ENCODE assay signal across 11 cellular contexts in the genomic region with DNA sequence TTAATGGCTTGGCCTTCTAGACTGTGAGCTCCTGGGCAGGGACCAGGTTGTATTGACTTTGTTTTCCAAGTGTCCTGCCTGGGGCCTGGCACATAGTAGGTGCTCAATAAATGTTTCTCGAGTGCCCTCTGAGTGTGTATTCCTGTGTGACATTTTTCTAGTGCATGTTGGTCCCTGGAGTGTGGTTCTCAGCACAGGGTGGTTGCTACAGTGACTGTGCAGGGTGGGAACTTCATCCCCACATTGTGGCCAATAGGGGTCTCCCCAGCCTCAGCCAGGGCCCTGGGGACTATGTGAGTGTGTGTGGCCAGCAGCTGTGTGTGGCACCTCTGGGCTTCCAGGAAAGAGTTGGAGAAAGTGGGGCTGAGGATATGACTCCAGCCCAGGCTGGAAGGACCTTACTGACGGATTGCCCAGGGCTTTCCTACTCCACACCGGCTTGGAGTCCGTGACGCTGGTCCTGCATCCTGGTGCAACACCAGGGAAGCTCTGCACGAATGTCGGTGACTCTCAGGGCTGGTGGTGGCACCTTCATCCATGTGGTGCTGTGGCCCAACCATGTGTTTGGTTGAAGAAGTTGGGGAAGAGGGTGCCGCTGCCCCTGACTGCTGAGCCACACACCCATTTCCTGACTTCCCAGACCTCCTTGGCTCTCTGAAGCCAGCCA. TPM values are rescaled to one million over a fixed set of nuclear protein-coding genes. Genes with fewer than 3 reads are reported as not detected.
DNase-seq lines count a peak whose midpoint lies in the region; ATAC-seq and TF ChIP-seq lines count a peak whose summit lies in the region.
"Had no signal": no experiment of that assay in that cellular context is flagged by ENCODE, and none has a peak within 500 bp of the region (broad histone marks: within the 10 kb centered on the region; RNA-seq: fewer than 3 reads in every experiment).

No MANE protein-coding gene starts in this region.

- no peak overlapping the region for H2AFZ ChIP-seq in OCI-LY1 (ENCODE audit: low read length)

- H3K9ac ChIP-seq in OCI-LY1 (ENCODE audit: low read length): no peak overlapping the region

- H3K36me3 Mint-ChIP-seq in activated T-cell treated with anti-CD3 and anti-CD28 coated beads, Interleukin-2, amount 50 U/mL, for 72 hours (ENCODE audit: insufficient read depth in 2 of 2): peaks cover 0 to 2% of the 10 kb centered on the region in 2 donors
- peaks cover 15 to 30% of the 10 kb centered on the region in 2 donors for H3K36me3 Mint-ChIP-seq in stimulated activated naive B cell treated with anti-CD40 and anti-IgM and Interleukin-4, amounts not matched to agents 10 μg/mL and 1 μg/mL and 100 μg/mL, for 72 hours

- H3K79me2 ChIP-seq in OCI-LY1 (ENCODE audit: insufficient read depth, low read length): no peaks in the 10 kb centered on the region

- H3K9me3 Mint-ChIP-seq in activated T-cell treated with anti-CD3 and anti-CD28 coated beads, Interleukin-2, amount 50 U/mL, for 72 hours: no peaks in the 10 kb centered on the region
- no peaks in the 10 kb centered on the region for H3K9me3 Mint-ChIP-seq in stimulated activated naive B cell treated with anti-CD40 and anti-IgM and Interleukin-4, amounts not matched to agents 10 μg/mL and 1 μg/mL and 100 μg/mL, for 72 hours
- H3K9me3 Mint-ChIP-seq: naive B cell had no signal

- H3K27me3 ChIP-seq in OCI-LY1 (ENCODE audit: insufficient read depth, low read length): no peaks in the 10 kb centered on the region
- no peaks in the 10 kb centered on the region for H3K27me3 ChIP-seq in esophagus squamous epithelium

- peak; percentile 61 to 64 for ATAC-seq in activated T-cell treated with anti-CD3 and anti-CD28 coated beads, Interleukin-2, amount 50 U/mL, for 72 hours (replicated peaks in 1 of 2)
- peak; percentile 70 to 72 for ATAC-seq in stimulated activated naive B cell treated with anti-CD40 and anti-IgM and Interleukin-4, amounts not matched to agents 10 μg/mL and 1 μg/mL and 100 μg/mL, for 72 hours (replicated peaks)

- H4K20me1 ChIP-seq in OCI-LY1 (ENCODE audit: insufficient read depth, low read length): no peaks in the 10 kb centered on the region

- TF ChIP-seq CTCF in OCI-LY1 (IDR thresholded peaks at IDR 0.05; ENCODE audit: low read length): peak; percentile 56
- peak; percentile 18 for TF ChIP-seq CTCF in fibroblast of mammary gland (conservative IDR thresholded peaks at IDR 0.05; ENCODE audit: control insufficient read depth, insufficient read depth, low read depth, low read length)
- TF ChIP-seq CTCF in esophagus squamous epithelium (IDR thresholded peaks at IDR 0.05): no peak

- 83 to 87% methylated on average over 4 to 8 of the region's 8 CpGs for WGBS in esophagus squamous epithelium, 2 donors

- no peaks in the 10 kb centered on the region for H3K9me3 ChIP-seq in OCI-LY1 (ENCODE audit: low read length)
- no peaks in the 10 kb centered on the region for H3K9me3 ChIP-seq in esophagus squamous epithelium
- H3K9me3 ChIP-seq: thoracic aorta had no signal

- no peaks in the 10 kb centered on the region for H3K9me2 ChIP-seq in OCI-LY1 (ENCODE audit: low read depth, low read length)

- no peak for DNase-seq in activated T-cell treated with anti-CD3 and anti-CD28 coated beads, Interleukin-2, amount 50 U/mL, for 72 hours
- DNase-seq in activated T-cell treated with anti-CD3 and anti-CD28 coated beads, Interleukin-2, amount 50 U/mL, for 1 hour: no peak
- DNase-seq in fibroblast of mammary gland (ENCODE audit: low read depth) (peak; percentile 46), NCI-H2081 treated with DMSO at 0.1 percent for 48 hours (lab: John Stamatoyannopoulos, UW) (no peak), esophagus squamous epithelium (lab: John Stamatoyannopoulos, UW) (no peak)
- no peak for DNase-seq in stimulated activated naive B cell treated with anti-CD40 and anti-IgM and Interleukin-4, amounts not matched to agents 10 μg/mL and 1 μg/mL and 100 μg/mL, for 72 hours
- no peak for DNase-seq in effector CD8-positive, alpha-beta T cell (lab: John Stamatoyannopoulos, UW)
- DNase-seq: activated naive CD4-positive, alpha-beta T cell; naive B cell had no signal

- H3K4me1 ChIP-seq in OCI-LY1 (ENCODE audit: insufficient read depth, low read length, severe bottlenecking) (no peaks in the 10 kb centered on the region), esophagus squamous epithelium (no peaks in the 10 kb centered on the region)

- no peaks in the 10 kb centered on the region for H3K27me3 Mint-ChIP-seq in activated T-cell treated with anti-CD3 and anti-CD28 coated beads, Interleukin-2, amount 50 U/mL, for 72 hours (ENCODE audit: low read depth)
- no peaks in the 10 kb centered on the region for H3K27me3 Mint-ChIP-seq in stimulated activated naive B cell treated with anti-CD40 and anti-IgM and Interleukin-4, amounts not matched to agents 10 μg/mL and 1 μg/mL and 100 μg/mL, for 72 hours
- H3K27me3 Mint-ChIP-seq: naive B cell had no signal

- intact Hi-C loops in esophagus squamous epithelium (cut with DNase I): loop anchor here (10.0 kb wide), 2 partner anchors 65 to 315 kb away; no protein-coding TSS in a partner anchor

- no peak overlapping the region for H3K4me2 ChIP-seq in OCI-LY1 (ENCODE audit: low read length)

- H3K4me1 Mint-ChIP-seq in activated T-cell treated with anti-CD3 and anti-CD28 coated beads, Interleukin-2, amount 50 U/mL, for 72 hours (ENCODE audit: low read depth): no peaks in the 10 kb centered on the region
- peaks cover 3 to 13% of the 10 kb centered on the region in 2 donors for H3K4me1 Mint-ChIP-seq in stimulated activated naive B cell treated with anti-CD40 and anti-IgM and Interleukin-4, amounts not matched to agents 10 μg/mL and 1 μg/mL and 100 μg/mL, for 72 hours

- H3K36me3 ChIP-seq in OCI-LY1 (ENCODE audit: insufficient read depth, low read length): peaks cover 33% of the 10 kb centered on the region
- peaks cover 6 to 41% (median 10%) of the 10 kb centered on the region in 3 donors for H3K36me3 ChIP-seq in esophagus squamous epithelium

- H3K4me3 Mint-ChIP-seq in activated T-cell treated with anti-CD3 and anti-CD28 coated beads, Interleukin-2, amount 50 U/mL, for 72 hours: no peak overlapping the region
- H3K4me3 Mint-ChIP-seq in stimulated activated naive B cell treated with anti-CD40 and anti-IgM and Interleukin-4, amounts not matched to agents 10 μg/mL and 1 μg/mL and 100 μg/mL, for 72 hours: no peak overlapping the region

- no peak for TF ChIP-seq POLR2A in esophagus squamous epithelium (IDR thresholded peaks at IDR 0.05)

- H3K4me3 ChIP-seq in OCI-LY1 (ENCODE audit: low read depth, low read length, poor library complexity, severe bottlenecking) (no peak overlapping the region), fibroblast of mammary gland (ENCODE audit: control insufficient read depth, low read depth, low read length) (no peak overlapping the region), esophagus squamous epithelium (no peak overlapping the region)
- H3K4me3 ChIP-seq: thoracic aorta had no signal

- H3F3A ChIP-seq in OCI-LY1 (ENCODE audit: insufficient read depth, low read length): no peaks in the 10 kb centered on the region

- H3K27ac Mint-ChIP-seq in activated T-cell treated with anti-CD3 and anti-CD28 coated beads, Interleukin-2, amount 50 U/mL, for 72 hours: no peak overlapping the region
- H3K27ac Mint-ChIP-seq in stimulated activated naive B cell treated with anti-CD40 and anti-IgM and Interleukin-4, amounts not matched to agents 10 μg/mL and 1 μg/mL and 100 μg/mL, for 72 hours: peak overlapping the region; percentile 62

- H3K27ac ChIP-seq in OCI-LY1 (ENCODE audit: low read depth, low read length, poor library complexity, severe bottlenecking) (no peak overlapping the region), esophagus squamous epithelium (no peak overlapping the region)
- H3K27ac ChIP-seq: thoracic aorta had no signal

RNA-seq across cellular contexts. Expression of gene MARK2, which starts 9.0 kb away (rescaled TPM):
- total RNA-seq in activated T-cell treated with anti-CD3 and anti-CD28 coated beads, Interleukin-2, amount 50 U/mL, for 72 hours: 10 to 100 TPM; 29.0 to 30.0 TPM
- total RNA-seq in esophagus squamous epithelium: 10 to 100 TPM; 47.0 to 91.0 (median 62.2) TPM

RNA-seq across cellular contexts. Expression of gene SPINDOC, which starts 16.7 kb away (rescaled TPM):
- 10 to 100 TPM; 21.9 to 26.7 TPM for total RNA-seq in activated T-cell treated with anti-CD3 and anti-CD28 coated beads, Interleukin-2, amount 50 U/mL, for 72 hours
- total RNA-seq in esophagus squamous epithelium: 1 to 10 TPM; 3.4 to 8.8 (median 6.1) TPM

Comparison
In these comparisons a context has a peak if more than half of its experiments do, and no peak if none do; other contexts are left out.
1. CTCF ChIP-seq: peak in OCI-LY1 (single experiment) and fibroblast of mammary gland (single experiment); none in esophagus squamous epithelium (0 of 6).